ENCODE assay signal across 16 cellular contexts in the genomic region with DNA sequence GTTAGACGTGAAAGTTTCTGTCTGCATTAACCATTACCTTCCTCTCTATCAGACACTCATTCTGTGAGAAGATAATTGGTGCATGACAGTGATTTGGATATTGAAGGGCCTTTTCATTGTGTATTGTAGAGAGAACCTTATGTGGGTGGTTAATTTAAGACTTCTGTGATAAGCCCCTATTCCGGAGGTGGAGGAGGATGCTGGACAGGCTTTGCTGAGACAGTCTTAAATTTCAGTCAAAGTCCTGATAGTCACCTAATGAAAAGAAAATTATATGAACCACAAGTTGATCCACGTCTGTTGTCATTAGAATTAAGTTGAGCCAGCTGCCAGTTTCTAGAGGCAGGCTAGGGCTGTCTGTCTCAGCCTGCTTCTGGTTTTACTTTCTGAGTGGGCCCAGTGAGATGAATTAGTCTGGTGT.
DNase-seq lines count a peak whose midpoint lies in the region; ATAC-seq, FAIRE-seq and TF ChIP-seq lines count a peak whose summit lies in the region.
"Had no signal": no experiment of that assay in that cellular context is flagged by ENCODE, and none has a peak within 500 bp of the region (broad histone marks: within the 10 kb centered on the region; RNA-seq: fewer than 3 reads in every experiment).

No MANE protein-coding gene starts in this region.

- BruUV-seq in GM12878 (replicated peaks; lab: Mats Ljungman, UMichigan): no TSS peak

- WGBS in GM12878 (ENCODE audit: insufficient coverage, insufficient replicate concordance, low lambda C conversion rate, missing lambda C conversion rate): 11% methylated on average over 3 of the region's 3 CpGs

- H3K27me3 ChIP-seq in GM12878 (replicated peaks in 1 of 2; ENCODE audit: control insufficient read depth in 2 of 2, insufficient read depth in 2 of 2, low read length in 1 of 2) (no peaks in the 10 kb centered on the region), vagina (no peaks in the 10 kb centered on the region)
- H3K27me3 ChIP-seq: ascending aorta had no signal

- no peak overlapping the region; the same call in 1 of the 2 replicates for H3K27ac ChIP-seq in GM12878 (ENCODE audit: control insufficient read depth, insufficient read depth)
- no peak overlapping the region for H3K27ac ChIP-seq in vagina

- H4K20me1 ChIP-seq in GM12878 (ENCODE audit: control insufficient read depth, insufficient read depth): no peaks in the 10 kb centered on the region

- H3K9me3 ChIP-seq in GM12878 (replicated peaks; ENCODE audit: control insufficient read depth, insufficient read depth, low read length) (peaks cover 2% of the 10 kb centered on the region; the same call in 2 of the 3 replicates), vagina (no peaks in the 10 kb centered on the region)
- H3K9me3 ChIP-seq: ascending aorta had no signal

- TF ChIP-seq RAD21 in GM12878 (IDR thresholded peaks at IDR 0.05; ENCODE audit: insufficient read depth, low read depth, low read length): no peak

- TF ChIP-seq POLR2A in GM12878 (IDR thresholded peaks at IDR 0.05; ENCODE audit: low read depth, low read length): no peak
- no peak for TF ChIP-seq POLR2A in vagina (IDR thresholded peaks at IDR 0.05)

- FAIRE-seq in GM12878 (lab: Jason Lieb, UNC): peak; percentile 47
- FAIRE-seq: GM12892 had no signal

- no peaks in the 10 kb centered on the region for H3K79me2 ChIP-seq in GM12878 (ENCODE audit: control insufficient read depth, insufficient read depth, low read length)

- no peak for TF ChIP-seq EP300 in GM12878 (IDR thresholded peaks at IDR 0.05; ENCODE audit: borderline replicate concordance in 1 of 2, control insufficient read depth in 1 of 2, low read depth in 2 of 2, low read length in 2 of 2)

- H2AFZ ChIP-seq in GM12878 (ENCODE audit: control insufficient read depth, low read depth, low read length): peak overlapping the region; percentile 31

- in situ Hi-C loops in GM12878 (cut with MboI): no loop called here

- TF ChIP-seq CTCF in GM12878 (IDR thresholded peaks at IDR 0.05 in 2 of 3, conservative IDR thresholded peaks at IDR 0.05 in 1 of 3; ENCODE audit: control insufficient read depth in 2 of 3, extremely low read depth in 1 of 3, insufficient read depth in 1 of 3, low read depth in 3 of 3, low read length in 3 of 3) (no peak), vagina (IDR thresholded peaks at IDR 0.05) (no peak)

- no peak overlapping the region for H3K9ac ChIP-seq in GM12878 (ENCODE audit: control insufficient read depth, insufficient read depth, low read length)

- peak overlapping the region; percentile 11 for H3K4me2 ChIP-seq in GM12878 (ENCODE audit: control insufficient read depth, insufficient read depth)

- CTCF ChIA-PET in GM12878 (lab: Yijun Ruan, JAX): no interaction called here

- H3K36me3 ChIP-seq in GM12878 (ENCODE audit: control insufficient read depth in 2 of 2, insufficient read depth in 2 of 2, low read length in 1 of 2) (no peaks in the 10 kb centered on the region), vagina (no peaks in the 10 kb centered on the region)
- H3K36me3 ChIP-seq: ascending aorta had no signal

- intact Hi-C loops in GM12878 (cut with micrococcal nuclease; ENCODE audit: unreplicated experiment) (no loop called here), vagina (cut with DNase I) (no loop called here)

- H3K4me1 ChIP-seq in GM12878 (ENCODE audit: control insufficient read depth, insufficient read depth, low read length) (peaks cover 13% of the 10 kb centered on the region), vagina (no peaks in the 10 kb centered on the region)

- SMC1A ChIA-PET in GM12878 (lab: Charles Lee; ENCODE audit: uncharacterized antibody, unreplicated experiment): interaction anchor here (1.4 kb wide), 1 partner anchor 84 kb away, joined by 3 read pairs; no protein-coding TSS in a partner anchor

- RAD21 ChIA-PET in GM12878 (lab: Charles Lee; ENCODE audit: unreplicated experiment): no interaction called here

- 0 out of 2 replicates have a peak overlapping the region, but pooled peaks have one; percentile 4 for H3K4me3 ChIP-seq in GM12878
- H3K4me3 ChIP-seq in vagina: no peak overlapping the region
- H3K4me3 ChIP-seq: ascending aorta had no signal

- ATAC-seq in GM18861 (IDR thresholded peaks at IDR 0.05; ENCODE audit: unreplicated experiment): peak; percentile 85
- peak; percentile 86 for ATAC-seq in GM21360 (IDR thresholded peaks at IDR 0.05; ENCODE audit: unreplicated experiment)
- peak; percentile 84 for ATAC-seq in HG02981 (IDR thresholded peaks at IDR 0.05; ENCODE audit: unreplicated experiment)
- ATAC-seq in GM12878: peak; percentile 93

- DNase-seq in GM12878 (ENCODE audit: low read depth, low spot score): peak; percentile 40
- DNase-seq in vagina (ENCODE audit: extremely low spot score in 2 of 2): no peak
- DNase-seq in NCI-H2107 (lab: John Stamatoyannopoulos, UW): no peak
- no peak for DNase-seq in activated gamma-delta T cell (lab: John Stamatoyannopoulos, UW)
- DNase-seq: activated CD4-positive, alpha-beta memory T cell treated with anti-CD3 and anti-CD28 coated beads for 36 hours; C1 segment of cervical spinal cord; DMS79; Karpas-422; NCI-H1694; right cardiac atrium; stimulated activated naive CD4-positive, alpha-beta T cell had no signal

- POLR2A ChIA-PET in GM12878 (lab: Charles Lee): no interaction called here

TF ChIP-seq in GM12878, 131 proteins besides CTCF, POLR2A, EP300 and RAD21 (continues in another document):
- TF ChIP-seq, protein P1, sequence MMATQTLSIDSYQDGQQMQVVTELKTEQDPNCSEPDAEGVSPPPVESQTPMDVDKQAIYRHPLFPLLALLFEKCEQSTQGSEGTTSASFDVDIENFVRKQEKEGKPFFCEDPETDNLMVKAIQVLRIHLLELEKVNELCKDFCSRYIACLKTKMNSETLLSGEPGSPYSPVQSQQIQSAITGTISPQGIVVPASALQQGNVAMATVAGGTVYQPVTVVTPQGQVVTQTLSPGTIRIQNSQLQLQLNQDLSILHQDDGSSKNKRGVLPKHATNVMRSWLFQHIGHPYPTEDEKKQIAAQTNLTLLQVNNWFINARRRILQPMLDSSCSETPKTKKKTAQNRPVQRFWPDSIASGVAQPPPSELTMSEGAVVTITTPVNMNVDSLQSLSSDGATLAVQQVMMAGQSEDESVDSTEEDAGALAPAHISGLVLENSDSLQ (IDR thresholded peaks at IDR 0.05): peak; percentile 73; the same call in 1 of the 2 replicates
- TF ChIP-seq SPI1 (IDR thresholded peaks at IDR 0.05; ENCODE audit: borderline replicate concordance, insufficient read depth, low read depth, low read length) (no peak), CBX5 (IDR thresholded peaks at IDR 0.05; ENCODE audit: low read depth) (0 out of 2 replicates have a peak, but pooled peaks have one; percentile 23), ZBED1 (IDR thresholded peaks at IDR 0.05; ENCODE audit: borderline replicate concordance) (0 out of 2 replicates have a peak, but pooled peaks have one; percentile 28), RFX5 (IDR thresholded peaks at IDR 0.05; ENCODE audit: low read depth, low read length) (no peak), NR2C1 (IDR thresholded peaks at IDR 0.05) (no peak), JUNB (IDR thresholded peaks at IDR 0.05) (peak; percentile 60), RUNX3 (IDR thresholded peaks at IDR 0.05; ENCODE audit: low read length) (peak; percentile 34), BCL11A (IDR thresholded peaks at IDR 0.05; ENCODE audit: low read depth, low read length) (peak; percentile 59; the same call in 1 of the 2 replicates), ZNF217 (IDR thresholded peaks at IDR 0.05) (peak; percentile 25; the same call in 1 of the 2 replicates), MTA2 (IDR thresholded peaks at IDR 0.05; ENCODE audit: low read depth) (peak; percentile 77), ATF7 (IDR thresholded peaks at IDR 0.05; ENCODE audit: low read depth) (no peak), TCF3 (IDR thresholded peaks at IDR 0.05; ENCODE audit: borderline replicate concordance, insufficient read depth, low read depth, low read length) (peak; percentile 80; the same call in 1 of the 2 replicates), RB1 (IDR thresholded peaks at IDR 0.05; ENCODE audit: borderline replicate concordance) (no peak)
- TF ChIP-seq, protein P2, sequence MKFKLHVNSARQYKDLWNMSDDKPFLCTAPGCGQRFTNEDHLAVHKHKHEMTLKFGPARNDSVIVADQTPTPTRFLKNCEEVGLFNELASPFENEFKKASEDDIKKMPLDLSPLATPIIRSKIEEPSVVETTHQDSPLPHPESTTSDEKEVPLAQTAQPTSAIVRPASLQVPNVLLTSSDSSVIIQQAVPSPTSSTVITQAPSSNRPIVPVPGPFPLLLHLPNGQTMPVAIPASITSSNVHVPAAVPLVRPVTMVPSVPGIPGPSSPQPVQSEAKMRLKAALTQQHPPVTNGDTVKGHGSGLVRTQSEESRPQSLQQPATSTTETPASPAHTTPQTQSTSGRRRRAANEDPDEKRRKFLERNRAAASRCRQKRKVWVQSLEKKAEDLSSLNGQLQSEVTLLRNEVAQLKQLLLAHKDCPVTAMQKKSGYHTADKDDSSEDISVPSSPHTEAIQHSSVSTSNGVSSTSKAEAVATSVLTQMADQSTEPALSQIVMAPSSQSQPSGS (IDR thresholded peaks at IDR 0.05; ENCODE audit: low read length): 0 out of 2 replicates have a peak, but pooled peaks have one; percentile 29
- TF ChIP-seq, protein P3, sequence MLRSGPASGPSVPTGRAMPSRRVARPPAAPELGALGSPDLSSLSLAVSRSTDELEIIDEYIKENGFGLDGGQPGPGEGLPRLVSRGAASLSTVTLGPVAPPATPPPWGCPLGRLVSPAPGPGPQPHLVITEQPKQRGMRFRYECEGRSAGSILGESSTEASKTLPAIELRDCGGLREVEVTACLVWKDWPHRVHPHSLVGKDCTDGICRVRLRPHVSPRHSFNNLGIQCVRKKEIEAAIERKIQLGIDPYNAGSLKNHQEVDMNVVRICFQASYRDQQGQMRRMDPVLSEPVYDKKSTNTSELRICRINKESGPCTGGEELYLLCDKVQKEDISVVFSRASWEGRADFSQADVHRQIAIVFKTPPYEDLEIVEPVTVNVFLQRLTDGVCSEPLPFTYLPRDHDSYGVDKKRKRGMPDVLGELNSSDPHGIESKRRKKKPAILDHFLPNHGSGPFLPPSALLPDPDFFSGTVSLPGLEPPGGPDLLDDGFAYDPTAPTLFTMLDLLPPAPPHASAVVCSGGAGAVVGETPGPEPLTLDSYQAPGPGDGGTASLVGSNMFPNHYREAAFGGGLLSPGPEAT (IDR thresholded peaks at IDR 0.05; ENCODE audit: low read depth): peak; percentile 37; the same call in 1 of the 2 replicates
- TF ChIP-seq, protein P4, sequence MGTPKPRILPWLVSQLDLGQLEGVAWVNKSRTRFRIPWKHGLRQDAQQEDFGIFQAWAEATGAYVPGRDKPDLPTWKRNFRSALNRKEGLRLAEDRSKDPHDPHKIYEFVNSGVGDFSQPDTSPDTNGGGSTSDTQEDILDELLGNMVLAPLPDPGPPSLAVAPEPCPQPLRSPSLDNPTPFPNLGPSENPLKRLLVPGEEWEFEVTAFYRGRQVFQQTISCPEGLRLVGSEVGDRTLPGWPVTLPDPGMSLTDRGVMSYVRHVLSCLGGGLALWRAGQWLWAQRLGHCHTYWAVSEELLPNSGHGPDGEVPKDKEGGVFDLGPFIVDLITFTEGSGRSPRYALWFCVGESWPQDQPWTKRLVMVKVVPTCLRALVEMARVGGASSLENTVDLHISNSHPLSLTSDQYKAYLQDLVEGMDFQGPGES (IDR thresholded peaks at IDR 0.05): no peak
